9 cellular contexts compared by ENCODE assay signal in the genomic region with DNA sequence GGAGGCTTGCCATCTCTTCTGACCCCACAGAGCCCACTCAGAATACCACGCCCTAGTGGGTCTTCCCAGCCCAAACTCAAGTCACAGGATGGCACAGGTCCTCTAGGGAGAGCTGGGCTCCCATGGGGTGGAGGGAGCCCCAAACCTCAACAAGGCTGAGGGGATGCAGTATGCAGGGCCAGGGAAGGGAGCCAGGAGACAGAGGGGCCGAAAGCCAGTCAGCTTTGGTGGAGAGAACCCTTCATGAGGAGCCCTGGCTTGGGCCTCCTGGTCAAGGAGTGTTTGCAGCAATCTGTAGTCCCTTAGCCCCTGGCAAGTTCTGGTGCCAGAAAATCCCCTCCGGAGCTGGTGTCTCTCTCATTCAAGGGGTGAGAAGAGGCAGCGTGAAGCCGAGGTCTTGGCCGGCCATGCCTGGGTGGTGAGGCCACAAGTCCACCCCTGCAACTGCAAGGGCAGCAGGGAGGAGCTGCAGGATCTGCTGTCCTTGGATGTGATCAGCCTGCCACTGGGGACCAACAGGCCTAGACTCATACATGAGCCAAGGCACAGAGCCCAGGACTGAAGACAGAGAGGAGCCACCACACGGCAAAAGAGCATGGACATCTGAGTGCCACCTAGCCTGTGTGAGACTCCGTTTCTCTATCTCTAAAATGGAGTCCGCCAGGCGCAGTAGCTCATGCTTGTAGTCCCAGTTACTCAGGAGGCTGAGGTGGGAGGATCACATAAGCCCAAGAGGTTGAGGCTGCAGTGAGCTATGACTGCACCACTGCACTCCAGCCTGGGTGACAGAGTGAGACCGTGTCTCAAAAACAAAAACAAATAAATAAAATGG. TPM values are rescaled to one million over a fixed set of nuclear protein-coding genes. Genes with fewer than 3 reads are reported as not detected.
DNase-seq lines count a peak whose midpoint lies in the region; TF ChIP-seq lines count a peak whose summit lies in the region.
"Had no signal": no experiment of that assay in that cellular context is flagged by ENCODE, and none has a peak within 500 bp of the region (broad histone marks: within the 10 kb centered on the region; RNA-seq: fewer than 3 reads in every experiment).

No MANE protein-coding gene starts in this region.

- no peak overlapping the region for H3K4me3 ChIP-seq in choroid plexus epithelial cell (ENCODE audit: low read depth, low read length)
- no peak overlapping the region for H3K4me3 ChIP-seq in mesodermal cell (ENCODE audit: extremely low read depth, insufficient read depth, low read length, poor library complexity, severe bottlenecking)

- WGBS in mesodermal cell (ENCODE audit: insufficient coverage in 2 of 2), 2 experiments: 95 to 97% methylated on average over 8 to 10 of the region's 11 CpGs

- peaks cover 29% of the 10 kb centered on the region for H3K4me1 ChIP-seq in mesodermal cell (ENCODE audit: control insufficient read depth, insufficient read depth, low read length, poor library complexity, severe bottlenecking)

- peak overlapping the region; percentile 47 for H3K27ac ChIP-seq in mesodermal cell (ENCODE audit: low read depth, low read length, severe bottlenecking)

- peaks cover 36% of the 10 kb centered on the region for H3K36me3 ChIP-seq in mesodermal cell (ENCODE audit: control insufficient read depth, insufficient read depth, low read length)

- no peak for TF ChIP-seq CTCF in choroid plexus epithelial cell (conservative IDR thresholded peaks at IDR 0.05; ENCODE audit: low read depth, low read length)

- no peaks in the 10 kb centered on the region for H3K9me3 ChIP-seq in mesodermal cell (ENCODE audit: control insufficient read depth, low read length)

- peak; percentile 53 for DNase-seq in A172 (ENCODE audit: low spot score)
- DNase-seq in M059J (ENCODE audit: low read depth): peak; percentile 65
- DNase-seq in choroid plexus epithelial cell (ENCODE audit: low read depth): peak; percentile 73
- DNase-seq in hypothalamus (lab: John Stamatoyannopoulos, UW): no peak
- no peak for DNase-seq in occipital lobe (lab: John Stamatoyannopoulos, UW)
- no peak for DNase-seq in NCI-H446 treated with DMSO at 0.1 percent for 48 hours (lab: John Stamatoyannopoulos, UW)
- DNase-seq in cortex of kidney (lab: John Stamatoyannopoulos, UW): no peak
- DNase-seq: activated CD4-positive, alpha-beta T cell treated with anti-CD3 and anti-CD28 coated beads for 1 hour had no signal

RNA-seq across cellular contexts. Expression of a gene that starts 24.1 kb away (rescaled TPM):
- total RNA-seq in A172 (2014; rRNA removed; shearing (Covaris generic)): 20.6 and 28.9 TPM in 2 replicates
- total RNA-seq in M059J (2014; rRNA removed; shearing (Covaris generic)): 3.9 and 6.5 TPM in 2 replicates
- 32.4 TPM for polyA plus RNA-seq in mesodermal cell (2013, experiment 1 of 2)
- polyA plus RNA-seq in mesodermal cell (2013, experiment 2 of 2): 28.8 TPM
- 3.6 TPM for total RNA-seq in occipital lobe

RNA-seq across cellular contexts. Expression of a gene that starts 52.2 kb away (rescaled TPM):
- total RNA-seq in A172 (2014; rRNA removed; shearing (Covaris generic)): 1,067 and 1,084 TPM in 2 replicates
- 370 and 608 TPM in 2 replicates for total RNA-seq in M059J (2014; rRNA removed; shearing (Covaris generic))
- 1,431 TPM for polyA plus RNA-seq in mesodermal cell (2013, experiment 1 of 2)
- polyA plus RNA-seq in mesodermal cell (2013, experiment 2 of 2): 2,018 TPM
- total RNA-seq in occipital lobe: 11,800 TPM

Comparison
In these comparisons a context has a peak if more than half of its experiments do, and no peak if none do; other contexts are left out.
1. DNase-seq: peak in A172 (single experiment), M059J (single experiment) and choroid plexus epithelial cell (single experiment); none in hypothalamus (0 of 51), occipital lobe (single experiment), NCI-H446 treated with DMSO at 0.1 percent for 48 hours (single experiment) and cortex of kidney (single experiment).
2. RNA of a gene that starts 52.2 kb away (total RNA-seq): 11,800 TPM in occipital lobe (single experiment); 1,067 to 1,084 TPM in A172 and 370 to 608 TPM in M059J; every median in the first group is over 10 times any median in the second.